ENCODE assay signal across 9 cellular contexts in the genomic region with DNA sequence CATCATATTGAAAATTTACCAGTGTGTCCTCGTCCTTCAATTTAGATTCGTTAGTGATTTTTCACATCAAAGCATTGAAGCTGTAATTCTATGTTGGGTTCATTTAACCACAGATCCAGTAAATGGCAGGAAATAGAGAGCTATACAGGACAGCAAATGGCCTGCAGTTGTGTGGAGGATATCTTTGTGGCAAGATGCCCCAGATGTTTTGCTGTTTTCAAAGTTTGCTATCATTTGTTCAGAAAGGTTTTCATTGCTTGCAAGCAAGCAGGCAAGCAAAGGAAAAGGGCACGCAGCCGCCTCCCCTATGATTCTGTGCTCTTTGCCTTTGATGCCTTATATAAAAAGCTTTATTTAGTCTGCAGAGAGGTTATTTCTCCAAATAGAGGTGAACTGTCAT.
A peak's percentile ranks its signal among the peaks of the same experiment; 100 is the strongest.
DNase-seq lines count a peak whose midpoint lies in the region; ATAC-seq, FAIRE-seq and TF ChIP-seq lines count a peak whose summit lies in the region.
"Had no signal": no experiment of that assay in that cellular context is flagged by ENCODE, and none has a peak within 500 bp of the region (broad histone marks: within the 10 kb centered on the region; RNA-seq: fewer than 3 reads in every experiment).

No MANE protein-coding gene starts in this region.

- intact Hi-C loops in tibial artery (cut with DNase I; ENCODE audit: low total_unique reads) = no loop called here

- H3K27ac ChIP-seq in keratinocyte (ENCODE audit: control insufficient read depth, insufficient read depth, low read length) (peak overlapping the region; percentile 73), tibial artery (peak overlapping the region; percentile 33 to 36)

- peak overlapping the region in 2 of 3 experiments; percentile 55 for H3K4me3 ChIP-seq in keratinocyte (ENCODE audit: control insufficient read depth in 2 of 3, extremely low read depth in 1 of 3, insufficient read depth in 2 of 3, low read depth in 1 of 3, low read length in 3 of 3)
- no peak overlapping the region for H3K4me3 ChIP-seq in tibial artery
- no peak overlapping the region for H3K4me3 ChIP-seq in foreskin fibroblast (ENCODE audit: low read depth in 1 of 2, low read length in 2 of 2)

- peak overlapping the region; percentile 80 for H3K4me2 ChIP-seq in keratinocyte (ENCODE audit: control insufficient read depth, extremely low read depth, insufficient read depth, low read depth, low read length)

- H3K79me2 ChIP-seq in keratinocyte (ENCODE audit: control insufficient read depth, insufficient read depth, low read length) = peaks cover 71% of the 10 kb centered on the region

- H3K36me3 Mint-ChIP-seq in activated T-cell treated with anti-CD3 and anti-CD28 coated beads, Interleukin-2, amount 50 U/mL, for 24 hours (ENCODE audit: low read depth) = peaks cover 2% of the 10 kb centered on the region
- peaks cover 2 to 7% of the 10 kb centered on the region in 2 donors for H3K36me3 Mint-ChIP-seq in activated T-cell treated with anti-CD3 and anti-CD28 coated beads, Interleukin-2, amount 50 U/mL, for 72 hours (ENCODE audit: insufficient read depth in 2 of 2)

- H3K4me1 Mint-ChIP-seq in activated T-cell treated with anti-CD3 and anti-CD28 coated beads, Interleukin-2, amount 50 U/mL, for 24 hours (ENCODE audit: low read depth) = peaks cover 85% of the 10 kb centered on the region
- peaks cover 89% of the 10 kb centered on the region for H3K4me1 Mint-ChIP-seq in activated T-cell treated with anti-CD3 and anti-CD28 coated beads, Interleukin-2, amount 50 U/mL, for 72 hours (ENCODE audit: low read depth)

- dilution Hi-C loops in keratinocyte (cut with MboI; ENCODE audit: extremely low pct_ligation_motif_present, low sequenced_read_pairs) = no loop called here

- H3K9me1 ChIP-seq in keratinocyte (ENCODE audit: control insufficient read depth, extremely low read depth, insufficient read depth, low read length) = no peaks in the 10 kb centered on the region

- DNase-seq in activated T-cell treated with anti-CD3 and anti-CD28 coated beads, Interleukin-2, amount 50 U/mL, for 24 hours = no peak
- DNase-seq in activated T-cell treated with anti-CD3 and anti-CD28 coated beads for 4 hours (no peak), keratinocyte (ENCODE audit: low read depth, low spot score) (no peak), tibial artery (no peak), NCI-H1048 (lab: John Stamatoyannopoulos, UW) (no peak), AG08396 (ENCODE audit: low spot score) (no peak), foreskin fibroblast (no peak)
- no peak for DNase-seq in activated T-cell treated with anti-CD3 and anti-CD28 coated beads, Interleukin-2, amount 50 U/mL, for 72 hours
- DNase-seq: NCI-H2029 had no signal

- H4K20me1 ChIP-seq in keratinocyte (ENCODE audit: control insufficient read depth, extremely low read depth, insufficient read depth, low read length) = no peaks in the 10 kb centered on the region

- no peaks in the 10 kb centered on the region for H3K27me3 Mint-ChIP-seq in activated T-cell treated with anti-CD3 and anti-CD28 coated beads, Interleukin-2, amount 50 U/mL, for 24 hours
- H3K27me3 Mint-ChIP-seq in activated T-cell treated with anti-CD3 and anti-CD28 coated beads, Interleukin-2, amount 50 U/mL, for 72 hours (ENCODE audit: low read depth) = no peaks in the 10 kb centered on the region

- no peak for ATAC-seq in activated T-cell treated with anti-CD3 and anti-CD28 coated beads, Interleukin-2, amount 50 U/mL, for 72 hours (replicated peaks in 1 of 2)

- peaks cover 4% of the 10 kb centered on the region for H3K9me3 Mint-ChIP-seq in activated T-cell treated with anti-CD3 and anti-CD28 coated beads, Interleukin-2, amount 50 U/mL, for 24 hours
- peaks cover 0 to 3% of the 10 kb centered on the region in 2 donors for H3K9me3 Mint-ChIP-seq in activated T-cell treated with anti-CD3 and anti-CD28 coated beads, Interleukin-2, amount 50 U/mL, for 72 hours

- peak overlapping the region; percentile 42 for H3K9ac ChIP-seq in keratinocyte (ENCODE audit: control insufficient read depth, extremely low read depth, insufficient read depth, low read length)

- H3K4me3 Mint-ChIP-seq in activated T-cell treated with anti-CD3 and anti-CD28 coated beads, Interleukin-2, amount 50 U/mL, for 24 hours = peak overlapping the region; percentile 61
- H3K4me3 Mint-ChIP-seq in activated T-cell treated with anti-CD3 and anti-CD28 coated beads, Interleukin-2, amount 50 U/mL, for 72 hours = peak overlapping the region; percentile 61 to 94

- H3K9me3 ChIP-seq in keratinocyte (ENCODE audit: control insufficient read depth, low read depth, low read length) (no peaks in the 10 kb centered on the region), tibial artery (no peaks in the 10 kb centered on the region)

- peak overlapping the region; percentile 61 for H2AFZ ChIP-seq in keratinocyte (ENCODE audit: control insufficient read depth, low read length)

- H3K4me1 ChIP-seq in keratinocyte (ENCODE audit: control insufficient read depth, extremely low read depth, insufficient read depth, low read length) (peaks cover 41% of the 10 kb centered on the region), tibial artery (peaks cover 0 to 65% (median 20%) of the 10 kb centered on the region in 4 donors)

- no peak for FAIRE-seq in keratinocyte (lab: Jason Lieb, UNC)

- no peak for TF ChIP-seq CTCF in keratinocyte (optimal IDR thresholded peaks at IDR 0.05 in 1 of 3, IDR thresholded peaks at IDR 0.05 in 1 of 3, conservative IDR thresholded peaks at IDR 0.05 in 1 of 3; ENCODE audit: extremely low read depth in 1 of 3, insufficient read depth in 2 of 3, low read length in 3 of 3)
- TF ChIP-seq CTCF in tibial artery (IDR thresholded peaks at IDR 0.05) = no peak
- no peak for TF ChIP-seq CTCF in foreskin fibroblast (IDR thresholded peaks at IDR 0.05; ENCODE audit: low read depth, low read length)

- peak overlapping the region; percentile 72 for H3K27ac Mint-ChIP-seq in activated T-cell treated with anti-CD3 and anti-CD28 coated beads, Interleukin-2, amount 50 U/mL, for 24 hours
- peak overlapping the region; percentile 99 for H3K27ac Mint-ChIP-seq in activated T-cell treated with anti-CD3 and anti-CD28 coated beads, Interleukin-2, amount 50 U/mL, for 72 hours

- no peaks in the 10 kb centered on the region for H3K27me3 ChIP-seq in keratinocyte (ENCODE audit: control insufficient read depth, extremely low read depth, insufficient read depth, low read length)
- no peaks in the 10 kb centered on the region for H3K27me3 ChIP-seq in tibial artery

- H3K36me3 ChIP-seq in keratinocyte (ENCODE audit: control insufficient read depth in 2 of 2, extremely low read depth in 1 of 2, insufficient read depth in 2 of 2, low read length in 2 of 2) (no peaks in the 10 kb centered on the region), tibial artery (no peaks in the 10 kb centered on the region)

Comparison
In these comparisons a context has a peak if more than half of its experiments do, and no peak if none do; other contexts are left out.
1. H3K4me3 ChIP-seq: peak in keratinocyte (2 of 3); none in tibial artery (0 of 2) and foreskin fibroblast (0 of 2).